In genomic region chr10:71339796-71340589, GRCh38 we compare ENCODE assay signal across 16 cellular contexts. TPM values are rescaled to one million over a fixed set of nuclear protein-coding genes. Genes with fewer than 3 reads are reported as not detected.
DNase-seq lines count a peak whose midpoint lies in the region; ATAC-seq, FAIRE-seq and TF ChIP-seq lines count a peak whose summit lies in the region.
"Had no signal": no experiment of that assay in that cellular context is flagged by ENCODE, and none has a peak within 500 bp of the region (broad histone marks: within the 10 kb centered on the region; RNA-seq: fewer than 3 reads in every experiment).

No MANE protein-coding gene starts in this region.

- H3K27ac ChIP-seq in RWPE1 (no peak overlapping the region), urinary bladder (ENCODE audit: low read depth) (peak overlapping the region; percentile 15)
- H3K27ac ChIP-seq: testis had no signal

- no peaks in the 10 kb centered on the region for H3K4me1 ChIP-seq in urinary bladder (ENCODE audit: insufficient read depth)
- H3K4me1 ChIP-seq: testis had no signal

- CTCF ChIA-PET in RWPE1 (lab: Yijun Ruan, JAX), result interaction anchor here (0.6 to 3.5 kb wide), 4 partner anchors 13 to 555 kb away, joined by 3 to 12 read pairs (median 4); partner anchors contain the start of gene SLC29A3

- 92% methylated on average over 10 of the region's 10 CpGs for WGBS in urinary bladder

- DNase-seq in SIG-M5 treated with dmso at 0.1 percent for 504 hours (lab: John Stamatoyannopoulos, UW; ENCODE audit: unreplicated experiment) (peak; percentile 59), SIG-M5 (lab: John Stamatoyannopoulos, UW) (no peak), RWPE1 (ENCODE audit: low spot score) (peak; percentile 88), islet precursor cell (peak; percentile 96), NCI-H345 treated with DMSO at 0.1 percent for 48 hours (lab: John Stamatoyannopoulos, UW; ENCODE audit: unreplicated experiment) (no peak), GM19239 (ENCODE audit: insufficient read length, low spot score) (no peak)
- DNase-seq: activated CD8-positive, alpha-beta T cell treated with anti-CD3 and anti-CD28 coated beads, Interleukin-2, amount 10 ng/mL, durations not matched to agents 7 days and 5 days; activated gamma-delta T cell treated with Interleukin-2 at 50 U/mL for 16 hours; hippocampal formation; NCI-H1048; NCI-H524; testis had no signal

- FAIRE-seq in GM19239 (lab: Jason Lieb, UNC), result no peak
- FAIRE-seq: A204.1 had no signal

- no peak overlapping the region for H3K4me3 ChIP-seq in urinary bladder (ENCODE audit: low read depth, low read length)
- H3K4me3 ChIP-seq: smooth muscle cell, testis had no signal

- ATAC-seq in HG02610 (IDR thresholded peaks at IDR 0.05; ENCODE audit: unreplicated experiment), result no peak
- ATAC-seq: activated CD8-positive, alpha-beta T cell treated with anti-CD3 and anti-CD28 coated beads, Interleukin-2, amount 10 ng/mL, durations not matched to agents 7 days and 5 days had no signal

- H3K36me3 ChIP-seq in urinary bladder (ENCODE audit: insufficient read depth), result no peaks in the 10 kb centered on the region

- TF ChIP-seq CTCF in RWPE1 (conservative IDR thresholded peaks at IDR 0.05; ENCODE audit: low read depth), result no peak

- POLR2A ChIA-PET in RWPE1 (lab: Yijun Ruan, JAX; ENCODE audit: low non-redundant PET), result no interaction called here

RNA-seq across cellular contexts. Expression of gene SLC29A3, which starts 20.9 kb away (rescaled TPM):
- 4.8 TPM for total RNA-seq in urinary bladder
- polyA plus RNA-seq in urinary bladder, result 8.3 TPM

RNA-seq across cellular contexts. Expression of gene CDH23, which starts 56.7 kb away (rescaled TPM):
- total RNA-seq in urinary bladder, result 9.9 TPM
- 3.6 TPM for polyA plus RNA-seq in urinary bladder

Comparison
In these comparisons a context has a peak if more than half of its experiments do, and no peak if none do; other contexts are left out.
1. DNase-seq: peak in SIG-M5 treated with dmso at 0.1 percent for 504 hours (single experiment), RWPE1 (single experiment) and islet precursor cell (single experiment); none in SIG-M5 (single experiment), NCI-H345 treated with DMSO at 0.1 percent for 48 hours (single experiment) and GM19239 (single experiment).